10 cellular contexts compared by ENCODE assay signal in genomic region chr2:85768713-85769112, GRCh38. TPM values are rescaled to one million over a fixed set of nuclear protein-coding genes. Genes with fewer than 3 reads are reported as not detected.
DNase-seq lines count a peak whose midpoint lies in the region; TF ChIP-seq lines count a peak whose summit lies in the region.
"Had no signal": no experiment of that assay in that cellular context is flagged by ENCODE, and none has a peak within 500 bp of the region (broad histone marks: within the 10 kb centered on the region; RNA-seq: fewer than 3 reads in every experiment).

No MANE protein-coding gene starts in this region.

- H3K4me3 ChIP-seq in BE2C (ENCODE audit: low read depth, low read length) (peak overlapping the region; percentile 0; the same call in 1 of the 2 replicates), brain microvascular endothelial cell (ENCODE audit: low read depth, low read length) (no peak overlapping the region), mesenchymal stem cell (ENCODE audit: insufficient read depth in 1 of 2, low read depth in 1 of 2, low read length in 2 of 2) (peak overlapping the region in 1 of 2 experiments; percentile 1), esophagus squamous epithelium (no peak overlapping the region)

- TF ChIP-seq CTCF in BE2C (IDR thresholded peaks at IDR 0.05; ENCODE audit: low read depth, low read length) (no peak), brain microvascular endothelial cell (IDR thresholded peaks at IDR 0.05; ENCODE audit: low read depth, low read length, missing control alignments) (no peak), esophagus squamous epithelium (IDR thresholded peaks at IDR 0.05) (no peak)

- peak overlapping the region; percentile 23 for H4K91ac ChIP-seq in mesenchymal stem cell (ENCODE audit: low read length)

- H2AK5ac ChIP-seq in mesenchymal stem cell (ENCODE audit: low read length, severe bottlenecking): peak overlapping the region; percentile 33

- H3K4ac ChIP-seq in mesenchymal stem cell (ENCODE audit: low read depth in 1 of 2, low read length in 2 of 2): peak overlapping the region in 1 of 2 experiments; percentile 62

- H3K23ac ChIP-seq in mesenchymal stem cell (ENCODE audit: low read length in 2 of 2): no peak overlapping the region

- WGBS in mesenchymal stem cell: 32% methylated on average over 8 of the region's 8 CpGs
- WGBS in esophagus squamous epithelium, 2 donors: 47% methylated on average over 3 of the region's 8 CpGs; no CpG with 5 or more reads in 1 of the 2 donors

- H3K27me3 ChIP-seq in BE2C: no peaks in the 10 kb centered on the region
- H3K27me3 ChIP-seq in brain microvascular endothelial cell (replicated peaks): no peaks in the 10 kb centered on the region
- H3K27me3 ChIP-seq in mesenchymal stem cell (ENCODE audit: control insufficient read depth in 1 of 2, insufficient read depth in 1 of 2, low read length in 2 of 2): peaks cover 5 to 6% of the 10 kb centered on the region in 2 experiments
- H3K27me3 ChIP-seq in esophagus squamous epithelium: peaks cover 0 to 76% (median 0%) of the 10 kb centered on the region in 4 donors

- no peak overlapping the region for H3K4me2 ChIP-seq in mesenchymal stem cell (ENCODE audit: low read length, poor library complexity, severe bottlenecking)

- H2BK120ac ChIP-seq in mesenchymal stem cell (ENCODE audit: low read depth, low read length): peak overlapping the region; percentile 74

- peak overlapping the region; percentile 85 to 93 for H2BK12ac ChIP-seq in mesenchymal stem cell (ENCODE audit: low read length in 2 of 2)

- no peak overlapping the region for H2AFZ ChIP-seq in mesenchymal stem cell (ENCODE audit: low read depth, low read length)

- peak overlapping the region; percentile 93 to 95 for H3K18ac ChIP-seq in mesenchymal stem cell (ENCODE audit: low read depth in 1 of 2, low read length in 2 of 2)

- H3K4me1 ChIP-seq in BE2C: peaks cover 49% of the 10 kb centered on the region
- peaks cover 82% of the 10 kb centered on the region for H3K4me1 ChIP-seq in mesenchymal stem cell (ENCODE audit: control insufficient read depth, insufficient read depth, low read depth, low read length)
- H3K4me1 ChIP-seq in esophagus squamous epithelium: peaks cover 51 to 90% (median 61%) of the 10 kb centered on the region in 3 donors

- H3K14ac ChIP-seq in mesenchymal stem cell (ENCODE audit: low read length in 2 of 2): no peak overlapping the region

- DNase-seq in BE2C: peak; percentile 75
- DNase-seq in NCI-H187 (lab: John Stamatoyannopoulos, UW): peak; percentile 68 to 73
- peak; percentile 28 for DNase-seq in brain microvascular endothelial cell
- peak; percentile 71 for DNase-seq in mesenchymal stem cell
- no peak for DNase-seq in esophagus squamous epithelium (lab: John Stamatoyannopoulos, UW)
- DNase-seq in HuH-7.5 (ENCODE audit: low spot score): no peak
- DNase-seq in EL: no peak
- DNase-seq in kidney glomerular epithelial cell (lab: John Stamatoyannopoulos, UW): no peak
- DNase-seq: activated naive CD4-positive, alpha-beta T cell treated with anti-CD3 and anti-CD28 coated beads for 36 hours; CD4-positive, alpha-beta memory T cell had no signal

- no peak overlapping the region for H2BK5ac ChIP-seq in mesenchymal stem cell (ENCODE audit: low read depth, low read length, poor library complexity, severe bottlenecking)

- H3K9me3 ChIP-seq in BE2C (no peaks in the 10 kb centered on the region), mesenchymal stem cell (ENCODE audit: control insufficient read depth, low read length) (no peaks in the 10 kb centered on the region), esophagus squamous epithelium (no peaks in the 10 kb centered on the region)

- no peak overlapping the region for H2BK15ac ChIP-seq in mesenchymal stem cell (ENCODE audit: low read depth, poor library complexity, severe bottlenecking)

- in situ Hi-C loops in brain microvascular endothelial cell (cut with HindIII; ENCODE audit: low pct_ligation_motif_present, low sequenced_read_pairs): no loop called here

- H3K36me3 ChIP-seq in BE2C (peaks cover 7% of the 10 kb centered on the region; the same call in 1 of the 2 replicates), brain microvascular endothelial cell (replicated peaks) (no peaks in the 10 kb centered on the region), mesenchymal stem cell (ENCODE audit: control insufficient read depth in 1 of 2, insufficient read depth in 2 of 2, low read depth in 1 of 2, low read length in 2 of 2) (peaks cover 0 to 19% of the 10 kb centered on the region in 2 experiments), esophagus squamous epithelium (peaks cover 0 to 24% (median 0%) of the 10 kb centered on the region in 3 donors)

- H3K27ac ChIP-seq in brain microvascular endothelial cell (no peak overlapping the region), mesenchymal stem cell (ENCODE audit: low read length, poor library complexity, severe bottlenecking) (peak overlapping the region; percentile 20), esophagus squamous epithelium (no peak overlapping the region)

- intact Hi-C loops in esophagus squamous epithelium (cut with DNase I): no loop called here

- H3K79me1 ChIP-seq in mesenchymal stem cell (replicated peaks; ENCODE audit: low read length, poor library complexity, severe bottlenecking): no peaks in the 10 kb centered on the region

- no peak overlapping the region for H3K9ac ChIP-seq in mesenchymal stem cell (ENCODE audit: low read length)

- TF ChIP-seq POLR2A in esophagus squamous epithelium (IDR thresholded peaks at IDR 0.05): no peak

- peak overlapping the region; percentile 83 for H4K8ac ChIP-seq in mesenchymal stem cell (ENCODE audit: low read length)

RNA-seq across cellular contexts. Expression of gene ATOH8, which starts 14.9 kb away (rescaled TPM):
- 1.0 TPM for polyA plus RNA-seq in BE2C (2012; ENCODE audit: insufficient read depth, insufficient read length, low read depth)
- 5.8 TPM for polyA plus RNA-seq in mesenchymal stem cell (2013, experiment 1 of 2)
- polyA plus RNA-seq in mesenchymal stem cell (2013, experiment 2 of 2): 6.0 TPM
- 10 to 100 TPM in 2 of 4 donors, 1 to 10 TPM in 2; 2.0 to 24.6 (median 7.6) TPM for total RNA-seq in esophagus squamous epithelium
- total RNA-seq: activated naive CD4-positive, alpha-beta T cell treated with anti-CD3 and anti-CD28 coated beads for 36 hours; CD4-positive, alpha-beta memory T cell had no signal
- polyA plus RNA-seq: CD4-positive, alpha-beta memory T cell had no signal

Comparison
In these comparisons a context has a peak if more than half of its experiments do, and no peak if none do; other contexts are left out.
1. DNase-seq: peak in BE2C (single experiment), NCI-H187 (2 of 2), brain microvascular endothelial cell (single experiment) and mesenchymal stem cell (single experiment); none in esophagus squamous epithelium (single experiment), HuH-7.5 (single experiment), EL (single experiment) and kidney glomerular epithelial cell (single experiment).